27 cellular contexts compared by ENCODE assay signal in the genomic region with DNA sequence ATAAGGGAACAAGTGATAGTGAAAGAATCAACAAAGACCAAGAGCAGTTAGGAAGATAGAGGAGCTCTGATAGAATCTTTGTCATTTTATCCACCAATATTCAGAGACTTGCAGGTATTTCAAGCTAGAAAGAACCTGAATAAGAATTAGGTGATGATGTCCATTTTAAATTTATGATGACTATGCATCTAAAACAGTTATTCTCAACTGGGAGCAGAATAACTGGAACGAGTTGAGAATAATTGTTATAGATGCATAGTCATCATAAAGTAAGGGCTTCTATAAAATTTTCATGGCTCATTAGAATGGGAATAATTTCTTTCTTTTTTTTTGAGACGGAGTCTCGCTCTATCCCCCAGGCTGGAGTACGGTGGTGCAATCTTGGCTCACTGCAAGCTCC.
"Had no signal": no experiment of that assay in that cellular context is flagged by ENCODE, and none has a peak within 500 bp of the region (broad histone marks: within the 10 kb centered on the region; RNA-seq: fewer than 3 reads in every experiment).

No MANE protein-coding gene starts in this region.

- ATAC-seq: effector memory CD8-positive, alpha-beta T cell; esophagus mucosa; gastrocnemius medialis; heart right ventricle; left cardiac atrium; left lung; left ventricle myocardium superior; lower lobe of right lung; mucosa of descending colon had no signal

- H3K27ac ChIP-seq: coronary artery, epithelial cell of prostate, esophagus squamous epithelium, gastrocnemius medialis, heart right ventricle, left lung, lower lobe of right lung had no signal

- H3K27me3 ChIP-seq: esophagus squamous epithelium, gastrocnemius medialis, heart right ventricle, left lung had no signal

- H3K4me3 ChIP-seq: coronary artery, esophagus squamous epithelium, gastrocnemius medialis, heart right ventricle, left lung, lower lobe of right lung, mucosa of descending colon had no signal

- DNase-seq: dermis blood vessel endothelial cell; effector CD8-positive, alpha-beta T cell; effector memory CD8-positive, alpha-beta T cell; endodermal cell; erythroblast; esophagus squamous epithelium; foreskin fibroblast; foreskin melanocyte; gastrocnemius medialis; glutamatergic neuron; head of caudate nucleus; heart right ventricle; hippocampal formation; left cardiac atrium; left lung; left ventricle myocardium superior; lower lobe of right lung; mesenchymal stem cell; mucosa of descending colon; naive B cell had no signal

- H3K9me3 ChIP-seq: esophagus squamous epithelium, gastrocnemius medialis, heart right ventricle, left lung, lower lobe of right lung, mucosa of descending colon had no signal

- FAIRE-seq: colon, endometrium, islet of Langerhans, keratinocyte had no signal
